In genomic region chr3:141231101-141231922, GRCh38 we compare ENCODE assay signal across 8 cellular contexts. TPM values are rescaled to one million over a fixed set of nuclear protein-coding genes. Genes with fewer than 3 reads are reported as not detected.
DNase-seq lines count a peak whose midpoint lies in the region; ATAC-seq and TF ChIP-seq lines count a peak whose summit lies in the region.

Gene PXYLP1, plus strand, starts transcription at chr3:141231825. Its CDS starts 28,351 bp downstream, at chr3:141260176.

- peak within 1 kb of the TSS; percentile 90 for H3K4me3 ChIP-seq in Jurkat, Clone E6-1 (ENCODE audit: low read length)
- H3K4me3 ChIP-seq in fibroblast of the aortic adventitia (ENCODE audit: low read depth, low read length) (peak within 1 kb of the TSS; percentile 78), stomach smooth muscle (ENCODE audit: low read length in 2 of 2) (peak within 1 kb of the TSS; percentile 82)

- peak within 1 kb of the TSS; percentile 55 for H3K27ac ChIP-seq in stomach smooth muscle (ENCODE audit: low read length)

- H3K9me3 ChIP-seq in stomach smooth muscle (ENCODE audit: control insufficient read depth in 2 of 2, low read length in 2 of 2): no peaks in the 10 kb centered on the region

- H3K36me3 ChIP-seq in stomach smooth muscle (ENCODE audit: control insufficient read depth in 2 of 2, insufficient read depth in 2 of 2, low read length in 2 of 2): peaks cover 0 to 4% of the 10 kb centered on the region in 2 donors

- TF ChIP-seq CTCF in fibroblast of the aortic adventitia (IDR thresholded peaks at IDR 0.05; ENCODE audit: insufficient read depth, low read length) (peak; percentile 46), neural crest cell (conservative IDR thresholded peaks at IDR 0.05) (peak; percentile 85)

- H3K36me3 Mint-ChIP-seq in activated T-helper 2 cell treated with anti-CD3 and anti-CD28 coated beads, Interferon-gamma antibody, Interleukin-2, Interleukin-4, amounts not matched to agents 10 μg/mL and 5 μg/mL and 100 μg/mL, durations not matched to agents 14 hours and 24 hours and 36 hours (ENCODE audit: low read depth): peaks cover 28% of the 10 kb centered on the region
- peaks cover 3% of the 10 kb centered on the region for H3K36me3 Mint-ChIP-seq in neural crest cell (ENCODE audit: low read depth)

- H3K4me3 Mint-ChIP-seq in activated T-helper 2 cell treated with anti-CD3 and anti-CD28 coated beads, Interferon-gamma antibody, Interleukin-2, Interleukin-4, amounts not matched to agents 10 μg/mL and 5 μg/mL and 100 μg/mL, durations not matched to agents 14 hours and 24 hours and 36 hours (ENCODE audit: low read depth): peak within 1 kb of the TSS; percentile 97
- peak within 1 kb of the TSS; percentile 90 for H3K4me3 Mint-ChIP-seq in neural crest cell

- peaks cover 20% of the 10 kb centered on the region for H3K4me1 ChIP-seq in stomach smooth muscle (ENCODE audit: control insufficient read depth, insufficient read depth, low read length)

- intact Hi-C loops in activated T-helper 2 cell treated with anti-CD3 and anti-CD28 coated beads, Interferon-gamma antibody, Interleukin-2, Interleukin-4, amounts not matched to agents 10 μg/mL and 5 μg/mL and 100 μg/mL, durations not matched to agents 14 hours and 24 hours and 36 hours (cut with micrococcal nuclease): loop anchor here (1.0 to 5.0 kb wide), 7 partner anchors 12 to 221 kb away; no protein-coding TSS in a partner anchor

- DNase-seq in Daoy (ENCODE audit: low read depth): peak; percentile 93
- peak; percentile 86 for DNase-seq in Jurkat, Clone E6-1 (ENCODE audit: low read depth, low spot score)
- DNase-seq in RKO (ENCODE audit: low spot score): peak; percentile 91
- DNase-seq in activated T-helper 2 cell treated with anti-CD3 and anti-CD28 coated beads, Interferon-gamma antibody, Interleukin-2, Interleukin-4, amounts not matched to agents 10 μg/mL and 5 μg/mL and 100 μg/mL, durations not matched to agents 14 hours and 24 hours and 36 hours (ENCODE audit: low spot score): peak; percentile 90
- peak; percentile 84 for DNase-seq in fibroblast of the aortic adventitia (ENCODE audit: low read depth)
- DNase-seq in neural crest cell (ENCODE audit: low read depth, low spot score): peak; percentile 92

- H3K27ac Mint-ChIP-seq in activated T-helper 2 cell treated with anti-CD3 and anti-CD28 coated beads, Interferon-gamma antibody, Interleukin-2, Interleukin-4, amounts not matched to agents 10 μg/mL and 5 μg/mL and 100 μg/mL, durations not matched to agents 14 hours and 24 hours and 36 hours: peak within 1 kb of the TSS; percentile 93
- peak within 1 kb of the TSS; percentile 87 for H3K27ac Mint-ChIP-seq in neural crest cell (ENCODE audit: unreplicated experiment)

- peak; percentile 95 for ATAC-seq in GM21717 (IDR thresholded peaks at IDR 0.05; ENCODE audit: unreplicated experiment)

- no peaks in the 10 kb centered on the region for H3K9me3 Mint-ChIP-seq in activated T-helper 2 cell treated with anti-CD3 and anti-CD28 coated beads, Interferon-gamma antibody, Interleukin-2, Interleukin-4, amounts not matched to agents 10 μg/mL and 5 μg/mL and 100 μg/mL, durations not matched to agents 14 hours and 24 hours and 36 hours
- no peaks in the 10 kb centered on the region for H3K9me3 Mint-ChIP-seq in neural crest cell

- H3K4me1 Mint-ChIP-seq in activated T-helper 2 cell treated with anti-CD3 and anti-CD28 coated beads, Interferon-gamma antibody, Interleukin-2, Interleukin-4, amounts not matched to agents 10 μg/mL and 5 μg/mL and 100 μg/mL, durations not matched to agents 14 hours and 24 hours and 36 hours (ENCODE audit: low read depth): peaks cover 57% of the 10 kb centered on the region
- H3K4me1 Mint-ChIP-seq in neural crest cell: peaks cover 35% of the 10 kb centered on the region

- H3K27me3 ChIP-seq in stomach smooth muscle (ENCODE audit: control insufficient read depth in 1 of 2, insufficient read depth in 2 of 2, low read length in 2 of 2): no peaks in the 10 kb centered on the region

- peak within 1 kb of the TSS; percentile 71 to 77 for H3K9ac ChIP-seq in stomach smooth muscle (ENCODE audit: low read length in 2 of 2)

- H3K27me3 Mint-ChIP-seq in activated T-helper 2 cell treated with anti-CD3 and anti-CD28 coated beads, Interferon-gamma antibody, Interleukin-2, Interleukin-4, amounts not matched to agents 10 μg/mL and 5 μg/mL and 100 μg/mL, durations not matched to agents 14 hours and 24 hours and 36 hours (ENCODE audit: low read depth): no peaks in the 10 kb centered on the region
- H3K27me3 Mint-ChIP-seq in neural crest cell (ENCODE audit: low read depth): peaks cover 7% of the 10 kb centered on the region

RNA-seq across cellular contexts. Expression of gene PXYLP1, which starts in this region (rescaled TPM):
- total RNA-seq in Daoy (2014; rRNA removed; shearing (Covaris generic)): 8.6 TPM in 2 replicates
- 22.2 TPM for polyA plus RNA-seq in Jurkat, Clone E6-1 (2012; ENCODE audit: insufficient read depth, insufficient read length)
- total RNA-seq in activated T-helper 2 cell treated with anti-CD3 and anti-CD28 coated beads, Interferon-gamma antibody, Interleukin-2, Interleukin-4, amounts not matched to agents 10 μg/mL and 5 μg/mL and 100 μg/mL, durations not matched to agents 14 hours and 24 hours and 36 hours: 57.2 and 66.0 TPM in 2 replicates
- 5.2 and 9.1 TPM in 2 replicates for total RNA-seq in fibroblast of the aortic adventitia (ENCODE audit: low replicate concordance)
- total RNA-seq in neural crest cell: 30.9 and 33.5 TPM in 2 replicates

Comparison
In these comparisons a context has a peak if more than half of its experiments do, and no peak if none do; other contexts are left out.
1. Peak in every context shown above with its lines: DNase-seq, ATAC-seq, H3K4me3 ChIP-seq and H3K27ac ChIP-seq.